In genomic region chr3:65597952-65598413, GRCh38 we compare ENCODE assay signal across 10 cellular contexts.
DNase-seq lines count a peak whose midpoint lies in the region; ATAC-seq and TF ChIP-seq lines count a peak whose summit lies in the region.
"Had no signal": no experiment of that assay in that cellular context is flagged by ENCODE, and none has a peak within 500 bp of the region (broad histone marks: within the 10 kb centered on the region; RNA-seq: fewer than 3 reads in every experiment).

No MANE protein-coding gene starts in this region.

- H3K27me3 ChIP-seq in SK-N-SH (ENCODE audit: insufficient read depth) (no peaks in the 10 kb centered on the region), neuronal stem cell (ENCODE audit: control insufficient read depth in 3 of 3, insufficient read depth in 3 of 3, low read depth in 1 of 3, low read length in 3 of 3) (no peaks in the 10 kb centered on the region), MM.1S (replicated peaks; ENCODE audit: insufficient read depth, low read length) (no peaks in the 10 kb centered on the region)
- H3K27me3 ChIP-seq: adrenal gland had no signal

- no peaks in the 10 kb centered on the region for H3K36me3 Mint-ChIP-seq in glutamatergic neuron (ENCODE audit: unreplicated experiment)

- WGBS in SK-N-SH (ENCODE audit: low lambda C conversion rate), result 50% methylated on average over 11 of the region's 20 CpGs
- WGBS in neuronal stem cell (ENCODE audit: extremely low coverage in 2 of 2, insufficient read length in 2 of 2, insufficient replicate concordance in 1 of 2), 2 donors, result no CpG with 5 or more reads among the region's 20 CpGs

- no peak overlapping the region for H4K91ac ChIP-seq in neuronal stem cell (ENCODE audit: low read depth, low read length, poor library complexity)

- peak overlapping the region; percentile 80 for H3K23ac ChIP-seq in neuronal stem cell (ENCODE audit: low read depth, low read length, poor library complexity)

- TF ChIP-seq RAD21 in SK-N-SH (IDR thresholded peaks at IDR 0.05; ENCODE audit: low read length), result no peak

- H3K27me3 Mint-ChIP-seq in glutamatergic neuron (ENCODE audit: unreplicated experiment), result peaks cover 12% of the 10 kb centered on the region

- peak overlapping the region in 1 of 2 experiments; percentile 58; a peak in 2 of 4 replicates for H3K4me3 ChIP-seq in SK-N-SH (ENCODE audit: low read depth in 2 of 2, low read length in 1 of 2)
- H3K4me3 ChIP-seq in neuronal stem cell (ENCODE audit: low read length in 2 of 2), result peak overlapping the region; percentile 57 to 78
- H3K4me3 ChIP-seq in MM.1S (ENCODE audit: low read length), result no peak overlapping the region

- no peak overlapping the region for H2BK12ac ChIP-seq in neuronal stem cell (ENCODE audit: low read length)

- peaks cover 18% of the 10 kb centered on the region for H3K9me3 Mint-ChIP-seq in glutamatergic neuron (ENCODE audit: unreplicated experiment)

- peaks cover 29% of the 10 kb centered on the region for H3K4me1 Mint-ChIP-seq in glutamatergic neuron (ENCODE audit: low read depth, unreplicated experiment)
- H3K4me1 Mint-ChIP-seq: B cell had no signal

- H3K4me1 ChIP-seq in SK-N-SH (ENCODE audit: control insufficient read depth in 1 of 2, insufficient read depth in 2 of 2, low read depth in 1 of 2, low read length in 1 of 2) (peaks cover 0 to 17% of the 10 kb centered on the region in 2 experiments; a peak in 2 of 4 replicates), neuronal stem cell (ENCODE audit: control insufficient read depth in 2 of 2, insufficient read depth in 1 of 2, low read depth in 1 of 2, low read length in 2 of 2) (peaks cover 17 to 35% of the 10 kb centered on the region in 2 donors), MM.1S (ENCODE audit: low read length) (no peaks in the 10 kb centered on the region)

- H3K9me2 ChIP-seq in SK-N-SH (no peaks in the 10 kb centered on the region), MM.1S (replicated peaks; ENCODE audit: insufficient read depth, low read length) (no peaks in the 10 kb centered on the region)

- H4K20me1 ChIP-seq in SK-N-SH (ENCODE audit: insufficient read depth) (no peaks in the 10 kb centered on the region; the same call in 1 of the 2 replicates), MM.1S (ENCODE audit: insufficient read depth, low read length) (no peaks in the 10 kb centered on the region)

- H3K4me2 ChIP-seq in SK-N-SH (peak overlapping the region; percentile 88), neuronal stem cell (ENCODE audit: insufficient read depth, low read length, poor library complexity, severe bottlenecking) (peak overlapping the region; percentile 96), MM.1S (ENCODE audit: low read depth, low read length) (no peak overlapping the region)

- H4K8ac ChIP-seq in neuronal stem cell (ENCODE audit: low read depth, low read length), result no peak overlapping the region

- peak overlapping the region; percentile 95 for H3K18ac ChIP-seq in neuronal stem cell (ENCODE audit: low read length)

- H3K9ac ChIP-seq in SK-N-SH (no peak overlapping the region), neuronal stem cell (ENCODE audit: low read depth, low read length, poor library complexity) (no peak overlapping the region), MM.1S (ENCODE audit: low read length) (no peak overlapping the region)

- no peak for TF ChIP-seq EP300 in SK-N-SH (IDR thresholded peaks at IDR 0.05; ENCODE audit: borderline replicate concordance in 1 of 2, low read depth in 1 of 2, low read length in 1 of 2)

- H3K4me3 Mint-ChIP-seq in glutamatergic neuron (ENCODE audit: unreplicated experiment), result peak overlapping the region; percentile 87
- H3K4me3 Mint-ChIP-seq: B cell had no signal

- DNase-seq in AG20443 (ENCODE audit: low spot score) (peak; percentile 13), SK-N-SH (peak; percentile 55), glutamatergic neuron (peak; percentile 58), neuronal stem cell (ENCODE audit: low spot score) (peak; percentile 58), cerebellar nuclear complex (lab: John Stamatoyannopoulos, UW) (no peak), MM.1S (no peak), DMS79 treated with DMSO at 0.1 percent for 48 hours (lab: John Stamatoyannopoulos, UW) (no peak)

- no peak overlapping the region for H3K14ac ChIP-seq in neuronal stem cell (ENCODE audit: low read length)

- H3K9me3 ChIP-seq in SK-N-SH (no peaks in the 10 kb centered on the region), neuronal stem cell (replicated peaks in 1 of 2; ENCODE audit: control insufficient read depth in 2 of 2, insufficient read depth in 1 of 2, low read depth in 1 of 2, low read length in 2 of 2) (no peaks in the 10 kb centered on the region), MM.1S (replicated peaks; ENCODE audit: insufficient read depth, low read length) (no peaks in the 10 kb centered on the region)
- H3K9me3 ChIP-seq: adrenal gland had no signal

- peaks cover 29% of the 10 kb centered on the region for H3K79me2 ChIP-seq in SK-N-SH (ENCODE audit: insufficient read depth)
- no peaks in the 10 kb centered on the region for H3K79me2 ChIP-seq in MM.1S (ENCODE audit: low read length)

- POLR2A ChIA-PET in SK-N-SH (lab: Yijun Ruan, JAX), result interaction anchor here (0.7 to 1.6 kb wide), 7 partner anchors 16 to 1633 kb away, joined by 3 to 6 read pairs (median 3); no protein-coding TSS in a partner anchor

- H3K27ac ChIP-seq in SK-N-SH (ENCODE audit: low read depth in 2 of 2, low read length in 1 of 2) (peak overlapping the region in 1 of 2 experiments; percentile 94; a peak in 2 of 4 replicates), neuronal stem cell (replicated peaks; ENCODE audit: low read length) (peak overlapping the region; percentile 99), MM.1S (ENCODE audit: low read length) (no peak overlapping the region)
- H3K27ac ChIP-seq: adrenal gland had no signal

- peak overlapping the region; percentile 54 for H2AK5ac ChIP-seq in neuronal stem cell (ENCODE audit: low read depth, low read length)

- CTCF ChIA-PET in SK-N-SH (lab: Yijun Ruan, JAX), result interaction anchor here (0.9 to 7.0 kb wide), 6 partner anchors 9 to 172 kb away, joined by 3 to 51 read pairs (median 3); no protein-coding TSS in a partner anchor

- peak overlapping the region; percentile 47 for H2BK120ac ChIP-seq in neuronal stem cell (ENCODE audit: low read depth, low read length)

- H2AFZ ChIP-seq in SK-N-SH (ENCODE audit: low read depth) (no peak overlapping the region), neuronal stem cell (ENCODE audit: low read length) (peak overlapping the region; percentile 93), MM.1S (ENCODE audit: low read length) (no peak overlapping the region)

- H3K79me1 ChIP-seq in neuronal stem cell (ENCODE audit: low read depth, low read length), result no peaks in the 10 kb centered on the region

- H3K36me3 ChIP-seq in SK-N-SH (replicated peaks in 1 of 2; ENCODE audit: control insufficient read depth in 1 of 2, insufficient read depth in 2 of 2, low read length in 1 of 2) (no peaks in the 10 kb centered on the region), neuronal stem cell (replicated peaks in 1 of 2; ENCODE audit: control insufficient read depth in 2 of 2, insufficient read depth in 2 of 2, low read length in 2 of 2) (no peaks in the 10 kb centered on the region), MM.1S (replicated peaks; ENCODE audit: insufficient read depth, low read length) (no peaks in the 10 kb centered on the region)
- H3K36me3 ChIP-seq: adrenal gland had no signal

- H2BK5ac ChIP-seq in neuronal stem cell (ENCODE audit: low read length), result peak overlapping the region; percentile 100

- H2BK15ac ChIP-seq in neuronal stem cell (ENCODE audit: low read length), result peak overlapping the region; percentile 30

- TF ChIP-seq CTCF in SK-N-SH (IDR thresholded peaks at IDR 0.05) (no peak), glutamatergic neuron (IDR thresholded peaks at IDR 0.05; ENCODE audit: partially characterized antibody, unreplicated experiment) (no peak), MM.1S (IDR thresholded peaks at IDR 0.05; ENCODE audit: low read length) (no peak)

- no peaks in the 10 kb centered on the region for H3F3A ChIP-seq in SK-N-SH (replicated peaks; ENCODE audit: insufficient read depth)
- no peaks in the 10 kb centered on the region for H3F3A ChIP-seq in MM.1S (ENCODE audit: insufficient read depth, low read length)

- no peak overlapping the region for H3K4ac ChIP-seq in neuronal stem cell (ENCODE audit: low read length)

- peak overlapping the region; percentile 78 for H3K27ac Mint-ChIP-seq in glutamatergic neuron (ENCODE audit: unreplicated experiment)
- H3K27ac Mint-ChIP-seq: B cell had no signal

- no peak for ATAC-seq in HG03521 (IDR thresholded peaks at IDR 0.05; ENCODE audit: unreplicated experiment)

TF ChIP-seq in SK-N-SH, 30 proteins besides CTCF, POLR2A, EP300 and RAD21 (continues in another document):
- TF ChIP-seq FOXM1 (IDR thresholded peaks at IDR 0.05; ENCODE audit: low read depth) (no peak), PBX3 (IDR thresholded peaks at IDR 0.05) (no peak), FOXJ3 (CRISPR knock-in tag; IDR thresholded peaks at IDR 0.05) (no peak), RXRA (IDR thresholded peaks at IDR 0.05; ENCODE audit: borderline replicate concordance, low read depth) (no peak), IRF3 (IDR thresholded peaks at IDR 0.05; ENCODE audit: low read depth, low read length) (no peak), MAX (IDR thresholded peaks at IDR 0.05; ENCODE audit: low read depth) (no peak), GATA2 (CRISPR knock-in tag; IDR thresholded peaks at IDR 0.05) (no peak)

Comparison
In these comparisons a context has a peak if more than half of its experiments do, and no peak if none do; other contexts are left out.
1. DNase-seq: peak in AG20443 (single experiment), SK-N-SH (single experiment), glutamatergic neuron (single experiment) and neuronal stem cell (single experiment); none in cerebellar nuclear complex (0 of 2), MM.1S (single experiment) and DMS79 treated with DMSO at 0.1 percent for 48 hours (single experiment).